24 cellular contexts compared by ENCODE assay signal in genomic region chr4:94363136-94363655, GRCh38. TPM values are rescaled to one million over a fixed set of nuclear protein-coding genes. Genes with fewer than 3 reads are reported as not detected.
"Had no signal": no experiment of that assay in that cellular context is flagged by ENCODE, and none has a peak within 500 bp of the region (broad histone marks: within the 10 kb centered on the region; RNA-seq: fewer than 3 reads in every experiment).

No MANE protein-coding gene starts in this region.

- H3K4me3 Mint-ChIP-seq: activated CD4-positive, alpha-beta T cell treated with anti-CD3 and anti-CD28 coated beads, Interleukin-2, amount 10 ng/mL, durations not matched to agents 7 days and 5 days; activated naive CD4-positive, alpha-beta T cell treated with anti-CD3 and anti-CD28 coated beads, Interleukin-2, amount 10 ng/mL, durations not matched to agents 7 days and 5 days; activated naive CD8-positive, alpha-beta T cell treated with anti-CD3 and anti-CD28 coated beads, Interleukin-2, amount 50 U/mL, for 24 hours; dendritic cell treated with granulocyte-macrophage colony-stimulating factor and Interleukin-4, amounts not matched to agents 40 ng/mL and 50 ng/mL, for 4 days; effector memory CD8-positive, alpha-beta T cell; natural killer cell treated with Interleukin-12 subunit alpha and Interleukin-12 subunit beta and Interleukin-15 and Interleukin-18, amount 100 ng/mL, for 72 hours had no signal

- H3K4me1 Mint-ChIP-seq: activated CD4-positive, alpha-beta T cell treated with anti-CD3 and anti-CD28 coated beads, Interleukin-2, amount 10 ng/mL, durations not matched to agents 7 days and 5 days; activated naive CD4-positive, alpha-beta T cell treated with anti-CD3 and anti-CD28 coated beads, Interleukin-2, amount 10 ng/mL, durations not matched to agents 7 days and 5 days; activated naive CD8-positive, alpha-beta T cell treated with anti-CD3 and anti-CD28 coated beads, Interleukin-2, amount 50 U/mL, for 24 hours had no signal

- H3K9me3 ChIP-seq: neutrophil had no signal

- H3K9me3 Mint-ChIP-seq: activated CD4-positive, alpha-beta T cell treated with anti-CD3 and anti-CD28 coated beads, Interleukin-2, amount 10 ng/mL, durations not matched to agents 7 days and 5 days; activated naive CD4-positive, alpha-beta T cell treated with anti-CD3 and anti-CD28 coated beads, Interleukin-2, amount 10 ng/mL, durations not matched to agents 7 days and 5 days; activated naive CD8-positive, alpha-beta T cell treated with anti-CD3 and anti-CD28 coated beads, Interleukin-2, amount 50 U/mL, for 24 hours; effector memory CD8-positive, alpha-beta T cell had no signal

- DNase-seq: activated CD4-positive, alpha-beta T cell treated with anti-CD3 and anti-CD28 coated beads, Interleukin-2, amount 10 ng/mL, durations not matched to agents 7 days and 5 days; activated CD8-positive, alpha-beta memory T cell treated with anti-CD3 and anti-CD28 coated beads, Interleukin-2, amount 50 U/mL, for 4 hours; activated effector memory CD4-positive, alpha-beta T cell treated with Interleukin-2 at 50 U/mL for 16 hours; activated naive CD4-positive, alpha-beta T cell treated with anti-CD3 and anti-CD28 coated beads, Interleukin-2, amount 10 ng/mL, durations not matched to agents 7 days and 5 days; activated naive CD8-positive, alpha-beta T cell treated with anti-CD3 and anti-CD28 coated beads, Interleukin-2, amount 50 U/mL, for 24 hours; activated T-cell treated with anti-CD3 and anti-CD28 coated beads, Interleukin-2, amount 50 U/mL, for 48 hours; anterior cingulate cortex; effector memory CD8-positive, alpha-beta T cell; foreskin keratinocyte; glutamatergic neuron; hippocampal formation; islet precursor cell; left colon; stimulated activated CD4-positive, alpha-beta T cell treated with anti-CD3 and anti-CD28 coated beads, Interleukin-1b, Interleukin-23, amount 100 ng/mL, for 48 hours; stimulated activated CD8-positive, alpha-beta memory T cell treated with anti-CD3 and anti-CD28 coated beads, Interleukin-4, amount 100 ng/mL, for 48 hours; stimulated activated naive CD4-positive, alpha-beta T cell treated with Interleukin-2 at 50 U/mL for 16 hours; T-helper 9 cell; tibial artery had no signal

- H3K4me1 ChIP-seq: foreskin keratinocyte, tibial artery had no signal

- H3K36me3 ChIP-seq: neutrophil, tibial artery had no signal

- H3K27ac ChIP-seq: foreskin keratinocyte, neutrophil, tibial artery had no signal

- H3K27ac Mint-ChIP-seq: activated CD4-positive, alpha-beta T cell treated with anti-CD3 and anti-CD28 coated beads, Interleukin-2, amount 10 ng/mL, durations not matched to agents 7 days and 5 days; activated naive CD4-positive, alpha-beta T cell treated with anti-CD3 and anti-CD28 coated beads, Interleukin-2, amount 10 ng/mL, durations not matched to agents 7 days and 5 days; activated naive CD8-positive, alpha-beta T cell treated with anti-CD3 and anti-CD28 coated beads, Interleukin-2, amount 50 U/mL, for 24 hours; dendritic cell treated with granulocyte-macrophage colony-stimulating factor and Interleukin-4, amounts not matched to agents 40 ng/mL and 50 ng/mL, for 4 days; effector memory CD8-positive, alpha-beta T cell; natural killer cell treated with Interleukin-12 subunit alpha and Interleukin-12 subunit beta and Interleukin-15 and Interleukin-18, amount 100 ng/mL, for 72 hours had no signal

- H3K36me3 Mint-ChIP-seq: activated naive CD4-positive, alpha-beta T cell treated with anti-CD3 and anti-CD28 coated beads, Interleukin-2, amount 10 ng/mL, durations not matched to agents 7 days and 5 days; natural killer cell treated with Interleukin-12 subunit alpha and Interleukin-12 subunit beta and Interleukin-15 and Interleukin-18, amount 100 ng/mL, for 72 hours had no signal

- H3K27me3 Mint-ChIP-seq: dendritic cell treated with granulocyte-macrophage colony-stimulating factor and Interleukin-4, amounts not matched to agents 40 ng/mL and 50 ng/mL, for 4 days had no signal

- H3K4me3 ChIP-seq: lung, tibial artery had no signal

- H3K27me3 ChIP-seq: neutrophil, tibial artery had no signal

RNA-seq across cellular contexts. Expression of gene HPGDS, which starts 20.6 kb away (rescaled TPM):
- total RNA-seq: bronchial epithelial cell, foreskin keratinocyte, renal cortical epithelial cell had no signal
